Comparison of ENCODE assay signal across 9 cellular contexts in genomic region chr19:46602392-46603194, GRCh38. TPM values are rescaled to one million over a fixed set of nuclear protein-coding genes. Genes with fewer than 3 reads are reported as not detected.
DNase-seq lines count a peak whose midpoint lies in the region; ATAC-seq and TF ChIP-seq lines count a peak whose summit lies in the region.
"Had no signal": no experiment of that assay in that cellular context is flagged by ENCODE, and none has a peak within 500 bp of the region (broad histone marks: within the 10 kb centered on the region; RNA-seq: fewer than 3 reads in every experiment).

No MANE protein-coding gene starts in this region.

- H3K27ac Mint-ChIP-seq in activated naive CD4-positive, alpha-beta T cell treated with anti-CD3 and anti-CD28 coated beads, Interleukin-2, amount 50 U/mL, for 24 hours, result peak overlapping the region; percentile 92

- H3K9me3 ChIP-seq in iPS-18a (ENCODE audit: control insufficient read depth, low read depth, low read length) (no peaks in the 10 kb centered on the region), smooth muscle cell (replicated peaks; ENCODE audit: low read depth) (no peaks in the 10 kb centered on the region)

- peaks cover 51% of the 10 kb centered on the region for H3K79me2 ChIP-seq in smooth muscle cell (ENCODE audit: low read depth)

- H4K20me1 ChIP-seq in smooth muscle cell (ENCODE audit: low read depth), result peaks cover 56% of the 10 kb centered on the region

- H3K4me3 ChIP-seq in iPS-18a (ENCODE audit: low read length), result peak overlapping the region; percentile 85
- peak overlapping the region; percentile 99 for H3K4me3 ChIP-seq in smooth muscle cell

- H3K4me1 ChIP-seq in iPS-18a (ENCODE audit: control insufficient read depth, low read depth, low read length) (peaks cover 17% of the 10 kb centered on the region), smooth muscle cell (ENCODE audit: low read depth) (peaks cover 16% of the 10 kb centered on the region)

- peaks cover 8% of the 10 kb centered on the region for H3K9me3 Mint-ChIP-seq in activated naive CD4-positive, alpha-beta T cell treated with anti-CD3 and anti-CD28 coated beads, Interleukin-2, amount 50 U/mL, for 24 hours

- TF ChIP-seq CTCF in smooth muscle cell (IDR thresholded peaks at IDR 0.05; ENCODE audit: borderline replicate concordance, insufficient read depth, poor library complexity, severe bottlenecking), result no peak

- peak overlapping the region; percentile 99 for H3K4me2 ChIP-seq in smooth muscle cell

- H3K27me3 Mint-ChIP-seq in activated naive CD4-positive, alpha-beta T cell treated with anti-CD3 and anti-CD28 coated beads, Interleukin-2, amount 50 U/mL, for 24 hours, result no peaks in the 10 kb centered on the region

- DNase-seq in activated T-cell treated with anti-CD3 and anti-CD28 coated beads for 24 hours (ENCODE audit: low read depth) (peak; percentile 53), activated T-cell treated with anti-CD3 and anti-CD28 coated beads for 4 hours (no peak), smooth muscle cell (lab: John Stamatoyannopoulos, UW; ENCODE audit: unreplicated experiment) (no peak), NCI-H1417 (lab: John Stamatoyannopoulos, UW) (no peak), NCI-H1092 (lab: John Stamatoyannopoulos, UW) (no peak)

- H3K9ac ChIP-seq in iPS-18a (ENCODE audit: low read length), result peak overlapping the region; percentile 85
- H3K9ac ChIP-seq in smooth muscle cell (ENCODE audit: low read depth), result peak overlapping the region; percentile 35

- no peak overlapping the region for H2AFZ ChIP-seq in smooth muscle cell (ENCODE audit: low read depth)

- H3K36me3 Mint-ChIP-seq in activated naive CD4-positive, alpha-beta T cell treated with anti-CD3 and anti-CD28 coated beads, Interleukin-2, amount 50 U/mL, for 24 hours, result peaks cover 2% of the 10 kb centered on the region

- no peak for ATAC-seq in GM18498 (IDR thresholded peaks at IDR 0.05; ENCODE audit: unreplicated experiment)

- peaks cover 15% of the 10 kb centered on the region for H3K36me3 ChIP-seq in iPS-18a (ENCODE audit: control insufficient read depth, low read depth, low read length)
- H3K36me3 ChIP-seq in smooth muscle cell (ENCODE audit: low read depth), result no peaks in the 10 kb centered on the region

- H3K27ac ChIP-seq in iPS-18a (ENCODE audit: low read length) (no peak overlapping the region), smooth muscle cell (ENCODE audit: low read depth) (peak overlapping the region; percentile 60)

- WGBS in smooth muscle cell (ENCODE audit: low lambda C conversion rate), result 36% methylated on average over 23 of the region's 23 CpGs

- H3K27me3 ChIP-seq in iPS-18a (ENCODE audit: control insufficient read depth, insufficient read depth, low read length) (no peaks in the 10 kb centered on the region), smooth muscle cell (ENCODE audit: low read depth) (no peaks in the 10 kb centered on the region)

- H3K4me3 Mint-ChIP-seq in activated naive CD4-positive, alpha-beta T cell treated with anti-CD3 and anti-CD28 coated beads, Interleukin-2, amount 50 U/mL, for 24 hours, result peak overlapping the region; percentile 97

- no peaks in the 10 kb centered on the region for H3F3A ChIP-seq in smooth muscle cell (ENCODE audit: low read depth)

- peaks cover 56% of the 10 kb centered on the region for H3K4me1 Mint-ChIP-seq in activated naive CD4-positive, alpha-beta T cell treated with anti-CD3 and anti-CD28 coated beads, Interleukin-2, amount 50 U/mL, for 24 hours

RNA-seq across cellular contexts. Expression of gene CALM3, which starts 1.5 kb away (rescaled TPM):
- total RNA-seq in smooth muscle cell, result 152 and 172 TPM in 2 replicates
- polyA plus RNA-seq in smooth muscle cell, result 165 and 183 TPM in 2 replicates

RNA-seq across cellular contexts. Expression of gene PTGIR, which starts 22.3 kb away (rescaled TPM):
- total RNA-seq in smooth muscle cell, result 0.09 and 2.3 TPM in 2 replicates
- 0.81 and 1.3 TPM in 2 replicates for polyA plus RNA-seq in smooth muscle cell
- total RNA-seq: dermis microvascular lymphatic vessel endothelial cell had no signal

RNA-seq across cellular contexts. Expression of gene GNG8, which starts 33.4 kb away (rescaled TPM):
- total RNA-seq in smooth muscle cell, result not detected in 2 replicates
- 3.3 TPM in 1 of 2 replicates, not detected in the other for polyA plus RNA-seq in smooth muscle cell
- total RNA-seq: dermis microvascular lymphatic vessel endothelial cell had no signal

RNA-seq across cellular contexts. Expression of gene DACT3, which starts 58.4 kb away (rescaled TPM):
- total RNA-seq in smooth muscle cell, result 6.2 and 12.3 TPM in 2 replicates
- 19.1 and 22.7 TPM in 2 replicates for polyA plus RNA-seq in smooth muscle cell
